21 cellular contexts compared by ENCODE assay signal in genomic region chr20:39057143-39057542, GRCh38.
DNase-seq lines count a peak whose midpoint lies in the region; ATAC-seq and TF ChIP-seq lines count a peak whose summit lies in the region.
"Had no signal": no experiment of that assay in that cellular context is flagged by ENCODE, and none has a peak within 500 bp of the region (broad histone marks: within the 10 kb centered on the region; RNA-seq: fewer than 3 reads in every experiment).

No MANE protein-coding gene starts in this region.

- DNase-seq in NCI-H82 (lab: John Stamatoyannopoulos, UW) (peak; percentile 20), NCI-H82 treated with DMSO at 0.1 percent for 48 hours (lab: John Stamatoyannopoulos, UW; ENCODE audit: unreplicated experiment) (no peak), lower lobe of right lung (no peak), upper lobe of right lung (no peak), COLO829 (ENCODE audit: low spot score) (no peak), NCI-H128 (lab: John Stamatoyannopoulos, UW; ENCODE audit: unreplicated experiment) (no peak), occipital lobe (lab: John Stamatoyannopoulos, UW) (no peak)
- DNase-seq: CD4-positive, CD25-positive, alpha-beta regulatory T cell; CD8-positive, alpha-beta T cell; DMS 273 treated with DMSO at 0.1 percent for 48 hours; DMS79; EL; GDM1; GM23248; H7 had no signal

- ATAC-seq in lower lobe of right lung (peak; percentile 40 to 52), upper lobe of right lung (peak; percentile 38)
- ATAC-seq: CD8-positive, alpha-beta T cell; GM12878; HCT116 had no signal

- H3K36me3 ChIP-seq in lower lobe of right lung (no peaks in the 10 kb centered on the region), upper lobe of right lung (no peaks in the 10 kb centered on the region)
- H3K36me3 ChIP-seq: BLaER1 had no signal

- H3K27ac ChIP-seq in cingulate gyrus (ENCODE audit: low read depth, low read length), result peak overlapping the region; percentile 15
- peak overlapping the region; percentile 31 for H3K27ac ChIP-seq in lower lobe of right lung
- no peak overlapping the region for H3K27ac ChIP-seq in upper lobe of right lung
- H3K27ac ChIP-seq: 22Rv1, BLaER1, C4-2B, GM23248 had no signal

- H3K27me3 ChIP-seq in lower lobe of right lung (ENCODE audit: low read depth), result no peaks in the 10 kb centered on the region
- peaks cover 4% of the 10 kb centered on the region for H3K27me3 ChIP-seq in upper lobe of right lung
- H3K27me3 ChIP-seq: BLaER1 had no signal

- H3K4me3 ChIP-seq in lower lobe of right lung, result no peak overlapping the region
- no peak overlapping the region for H3K4me3 ChIP-seq in upper lobe of right lung
- H3K4me3 ChIP-seq: BLaER1, GM12878, GM23248 had no signal

- no peaks in the 10 kb centered on the region for H3K4me1 ChIP-seq in lower lobe of right lung
- no peaks in the 10 kb centered on the region for H3K4me1 ChIP-seq in upper lobe of right lung
- H3K4me1 ChIP-seq: BLaER1 had no signal

- no peaks in the 10 kb centered on the region for H3K9me3 ChIP-seq in lower lobe of right lung
- no peaks in the 10 kb centered on the region for H3K9me3 ChIP-seq in upper lobe of right lung
- H3K9me3 ChIP-seq: BLaER1 had no signal

- intact Hi-C loops in lower lobe of right lung (cut with DNase I) (no loop called here), upper lobe of right lung (cut with DNase I) (no loop called here)

- TF ChIP-seq CTCF in lower lobe of right lung (IDR thresholded peaks at IDR 0.05) (no peak), upper lobe of right lung (IDR thresholded peaks at IDR 0.05) (no peak)
